ENCODE assay signal across 1 cellular context in genomic region chr5:78650562-78650930, GRCh38.
TF ChIP-seq lines count a peak whose summit lies in the region.

No MANE protein-coding gene starts in this region.

TF ChIP-seq in SK-N-SH, 30 proteins besides CTCF, POLR2A, EP300 and RAD21 (continued from another document):
- TF ChIP-seq, protein P1, sequence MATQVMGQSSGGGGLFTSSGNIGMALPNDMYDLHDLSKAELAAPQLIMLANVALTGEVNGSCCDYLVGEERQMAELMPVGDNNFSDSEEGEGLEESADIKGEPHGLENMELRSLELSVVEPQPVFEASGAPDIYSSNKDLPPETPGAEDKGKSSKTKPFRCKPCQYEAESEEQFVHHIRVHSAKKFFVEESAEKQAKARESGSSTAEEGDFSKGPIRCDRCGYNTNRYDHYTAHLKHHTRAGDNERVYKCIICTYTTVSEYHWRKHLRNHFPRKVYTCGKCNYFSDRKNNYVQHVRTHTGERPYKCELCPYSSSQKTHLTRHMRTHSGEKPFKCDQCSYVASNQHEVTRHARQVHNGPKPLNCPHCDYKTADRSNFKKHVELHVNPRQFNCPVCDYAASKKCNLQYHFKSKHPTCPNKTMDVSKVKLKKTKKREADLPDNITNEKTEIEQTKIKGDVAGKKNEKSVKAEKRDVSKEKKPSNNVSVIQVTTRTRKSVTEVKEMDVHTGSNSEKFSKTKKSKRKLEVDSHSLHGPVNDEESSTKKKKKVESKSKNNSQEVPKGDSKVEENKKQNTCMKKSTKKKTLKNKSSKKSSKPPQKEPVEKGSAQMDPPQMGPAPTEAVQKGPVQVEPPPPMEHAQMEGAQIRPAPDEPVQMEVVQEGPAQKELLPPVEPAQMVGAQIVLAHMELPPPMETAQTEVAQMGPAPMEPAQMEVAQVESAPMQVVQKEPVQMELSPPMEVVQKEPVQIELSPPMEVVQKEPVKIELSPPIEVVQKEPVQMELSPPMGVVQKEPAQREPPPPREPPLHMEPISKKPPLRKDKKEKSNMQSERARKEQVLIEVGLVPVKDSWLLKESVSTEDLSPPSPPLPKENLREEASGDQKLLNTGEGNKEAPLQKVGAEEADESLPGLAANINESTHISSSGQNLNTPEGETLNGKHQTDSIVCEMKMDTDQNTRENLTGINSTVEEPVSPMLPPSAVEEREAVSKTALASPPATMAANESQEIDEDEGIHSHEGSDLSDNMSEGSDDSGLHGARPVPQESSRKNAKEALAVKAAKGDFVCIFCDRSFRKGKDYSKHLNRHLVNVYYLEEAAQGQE (IDR thresholded peaks at IDR 0.05; ENCODE audit: low read depth, low read length), result no peak
- no peak for TF ChIP-seq SMC3 (IDR thresholded peaks at IDR 0.05; ENCODE audit: low read depth, low read length)
